Comparison of ENCODE assay signal across 16 cellular contexts in the genomic region with DNA sequence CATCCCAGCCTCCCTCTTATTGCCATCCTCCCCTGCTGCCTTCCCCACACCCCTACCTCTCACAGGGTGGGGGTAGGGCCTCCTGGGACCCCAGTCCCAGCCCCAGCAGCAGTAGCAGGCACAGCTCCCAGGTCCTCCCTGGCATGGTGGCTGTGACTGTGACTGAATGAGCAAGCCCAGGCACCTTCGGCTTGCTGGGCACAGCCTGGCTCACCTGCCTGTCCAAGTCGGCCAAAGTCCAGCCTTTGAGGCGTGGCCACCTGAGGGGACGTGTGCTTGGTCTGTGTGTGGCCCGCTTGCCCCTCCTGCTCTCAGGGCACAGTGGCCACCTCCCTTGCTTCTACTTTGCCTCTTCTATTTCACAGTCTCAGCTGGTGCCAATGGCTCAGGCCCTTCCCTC. TPM values are rescaled to one million over a fixed set of nuclear protein-coding genes. Genes with fewer than 3 reads are reported as not detected.
DNase-seq lines count a peak whose midpoint lies in the region; ATAC-seq, FAIRE-seq and TF ChIP-seq lines count a peak whose summit lies in the region.
"Had no signal": no experiment of that assay in that cellular context is flagged by ENCODE, and none has a peak within 500 bp of the region (broad histone marks: within the 10 kb centered on the region; RNA-seq: fewer than 3 reads in every experiment).

A gene with protein sequence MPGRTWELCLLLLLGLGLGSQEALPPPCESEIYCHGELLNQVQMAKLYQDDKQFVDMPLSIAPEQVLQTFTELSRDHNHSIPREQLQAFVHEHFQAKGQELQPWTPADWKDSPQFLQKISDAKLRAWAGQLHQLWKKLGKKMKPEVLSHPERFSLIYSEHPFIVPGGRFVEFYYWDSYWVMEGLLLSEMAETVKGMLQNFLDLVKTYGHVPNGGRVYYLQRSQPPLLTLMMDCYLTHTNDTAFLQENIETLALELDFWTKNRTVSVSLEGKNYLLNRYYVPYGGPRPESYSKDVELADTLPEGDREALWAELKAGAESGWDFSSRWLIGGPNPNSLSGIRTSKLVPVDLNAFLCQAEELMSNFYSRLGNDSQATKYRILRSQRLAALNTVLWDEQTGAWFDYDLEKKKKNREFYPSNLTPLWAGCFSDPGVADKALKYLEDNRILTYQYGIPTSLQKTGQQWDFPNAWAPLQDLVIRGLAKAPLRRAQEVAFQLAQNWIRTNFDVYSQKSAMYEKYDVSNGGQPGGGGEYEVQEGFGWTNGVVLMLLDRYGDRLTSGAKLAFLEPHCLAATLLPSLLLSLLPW (minus strand): TSS at position 168 of the 400 bp plus-strand sequence. CDS start 23 bp downstream, at position 145.

- H3K9me3 ChIP-seq in H1 (ENCODE audit: insufficient read depth in 2 of 2, low read depth in 1 of 2, low read length in 1 of 2) (peaks cover 9 to 12% of the 10 kb centered on the region in 2 experiments), mucosa of rectum (ENCODE audit: control insufficient read depth in 2 of 2, low read length in 2 of 2) (no peaks in the 10 kb centered on the region), upper lobe of right lung (no peaks in the 10 kb centered on the region)

- no peak within 1 kb of the TSS for H2AK5ac ChIP-seq in H1 (ENCODE audit: low read depth, low read length)

- CTCF ChIA-PET in H1 (lab: Charles Lee; ENCODE audit: partially characterized antibody), result interaction anchor here (0.6 to 4.0 kb wide), 20 partner anchors 8 to 215 kb away, joined by 3 to 23 read pairs (median 3); a partner anchor contains a TSS

- peak within 1 kb of the TSS; percentile 39 for H4K91ac ChIP-seq in H1 (replicated peaks; ENCODE audit: insufficient read length, low read length)

- H3K79me1 ChIP-seq in H1 (ENCODE audit: low read depth, low read length), result no peaks in the 10 kb centered on the region

- H3K79me2 ChIP-seq in H1 (ENCODE audit: control insufficient read depth in 1 of 2, insufficient read depth in 2 of 2, low read length in 2 of 2), result no peaks in the 10 kb centered on the region

- H3K36me3 Mint-ChIP-seq in activated naive CD8-positive, alpha-beta T cell treated with anti-CD3 and anti-CD28 coated beads, Interleukin-2, amount 10 ng/mL, durations not matched to agents 7 days and 5 days, result no peaks in the 10 kb centered on the region
- no peaks in the 10 kb centered on the region for H3K36me3 Mint-ChIP-seq in activated naive CD8-positive, alpha-beta T cell treated with anti-CD3 and anti-CD28 coated beads for 36 hours
- H3K36me3 Mint-ChIP-seq: immature natural killer cell had no signal

- H2AFZ ChIP-seq in H1 (ENCODE audit: low read length), result peak within 1 kb of the TSS; percentile 92

- FAIRE-seq in H1 (lab: Jason Lieb, UNC), result no peak

- intact Hi-C loops in upper lobe of right lung (cut with DNase I), result no loop called here

- H3K56ac ChIP-seq in H1 (replicated peaks; ENCODE audit: insufficient read length, low read depth, low read length), result no peak within 1 kb of the TSS

- no peak within 1 kb of the TSS for H3K4me3 ChIP-seq in H1 (ENCODE audit: extremely low read depth in 1 of 4, insufficient read depth in 2 of 4, low read depth in 3 of 4, low read length in 4 of 4)
- peak within 1 kb of the TSS; percentile 9 to 67 for H3K4me3 ChIP-seq in mucosa of rectum (ENCODE audit: low read length in 2 of 2)
- no peak within 1 kb of the TSS for H3K4me3 ChIP-seq in upper lobe of right lung

- H4K8ac ChIP-seq in H1 (ENCODE audit: extremely low read depth, insufficient read depth, low read length), result peak within 1 kb of the TSS; percentile 7; the same call in 1 of the 2 replicates

- 96% methylated on average over 5 of the region's 5 CpGs; no CpG with 5 or more reads in 1 of the 2 experiments for WGBS in H1 (ENCODE audit: extremely low coverage in 1 of 2, insufficient coverage in 1 of 2, insufficient read length in 1 of 2, insufficient replicate concordance in 2 of 2, low coverage in 1 of 2, low lambda C conversion rate in 2 of 2, missing lambda C conversion rate in 1 of 2), 2 experiments

- H3K27ac ChIP-seq in H1 (ENCODE audit: low read depth, low read length) (no peak within 1 kb of the TSS), mucosa of rectum (ENCODE audit: low read depth in 2 of 2, low read length in 2 of 2) (peak within 1 kb of the TSS; percentile 70 to 72), upper lobe of right lung (no peak within 1 kb of the TSS)
- H3K27ac ChIP-seq: epithelial cell of prostate had no signal

- H3K27me3 ChIP-seq in H1 (replicated peaks in 1 of 4; ENCODE audit: control insufficient read depth in 3 of 4, extremely low read depth in 1 of 4, insufficient read depth in 3 of 4, low read length in 3 of 4) (no peaks in the 10 kb centered on the region), mucosa of rectum (ENCODE audit: control insufficient read depth in 2 of 2, insufficient read depth in 2 of 2, low read length in 2 of 2) (peaks cover 0 to 2% of the 10 kb centered on the region in 2 donors), upper lobe of right lung (no peaks in the 10 kb centered on the region)

- no peak for ATAC-seq in activated naive CD8-positive, alpha-beta T cell treated with anti-CD3 and anti-CD28 coated beads, Interleukin-2, amount 10 ng/mL, durations not matched to agents 7 days and 5 days (ENCODE audit: low read depth)
- ATAC-seq in upper lobe of right lung, result peak; percentile 62
- no peak for ATAC-seq in HG02840 (IDR thresholded peaks at IDR 0.05; ENCODE audit: low FRiP score, unreplicated experiment)
- ATAC-seq in HG02678 (IDR thresholded peaks at IDR 0.05; ENCODE audit: unreplicated experiment), result no peak

- H3K23me2 ChIP-seq in H1 (ENCODE audit: low read depth, low read length), result no peaks in the 10 kb centered on the region

- H3K18ac ChIP-seq in H1 (ENCODE audit: extremely low read depth, low read length), result peak within 1 kb of the TSS; percentile 32

- H3K9ac ChIP-seq in H1 (replicated peaks in 1 of 4; ENCODE audit: extremely low read depth in 1 of 4, low read depth in 3 of 4, low read length in 3 of 4) (no peak within 1 kb of the TSS), mucosa of rectum (ENCODE audit: low read depth in 1 of 2, low read length in 2 of 2) (peak within 1 kb of the TSS in 1 of 2 donors; percentile 52)

- no peak within 1 kb of the TSS for H3K27ac Mint-ChIP-seq in activated naive CD8-positive, alpha-beta T cell treated with anti-CD3 and anti-CD28 coated beads, Interleukin-2, amount 10 ng/mL, durations not matched to agents 7 days and 5 days
- H3K27ac Mint-ChIP-seq in activated naive CD8-positive, alpha-beta T cell treated with anti-CD3 and anti-CD28 coated beads for 36 hours, result no peak within 1 kb of the TSS
- H3K27ac Mint-ChIP-seq: CD4-positive, alpha-beta T cell; immature natural killer cell had no signal

- no peak for TF ChIP-seq EP300 in H1 (IDR thresholded peaks at IDR 0.05; ENCODE audit: borderline replicate concordance in 1 of 2, low read depth in 2 of 2, low read length in 2 of 2)

- peak; percentile 10 for DNase-seq in activated naive CD8-positive, alpha-beta T cell treated with anti-CD3 and anti-CD28 coated beads, Interleukin-2, amount 10 ng/mL, durations not matched to agents 7 days and 5 days
- no peak for DNase-seq in activated naive CD8-positive, alpha-beta T cell treated with anti-CD3 and anti-CD28 coated beads for 36 hours
- DNase-seq in H1 (ENCODE audit: low read depth in 1 of 2, low spot score in 2 of 2) (no peak), upper lobe of right lung (peak; percentile 43), amniotic stem cell (lab: John Stamatoyannopoulos, UW) (no peak)
- DNase-seq: activated CD4-positive, alpha-beta T cell treated with anti-CD3 and anti-CD28 coated beads, Interleukin-2, amount 50 U/mL, for 48 hours; CD4-positive, alpha-beta T cell; immature natural killer cell; NCI-H1694 treated with DMSO at 0.1 percent for 48 hours had no signal

- H3K23ac ChIP-seq in H1 (ENCODE audit: insufficient read length), result no peak within 1 kb of the TSS

- peak within 1 kb of the TSS; percentile 75; the same call in 1 of the 2 replicates for H2BK12ac ChIP-seq in H1 (ENCODE audit: low read depth, low read length)

- peak within 1 kb of the TSS in 1 of 2 experiments; percentile 3; a peak in 1 of 4 replicates for H3K4me2 ChIP-seq in H1 (ENCODE audit: insufficient read depth in 1 of 2, low read depth in 2 of 2, low read length in 2 of 2)

- H3K4me1 ChIP-seq in H1 (replicated peaks in 1 of 4; ENCODE audit: control insufficient read depth in 3 of 4, insufficient read depth in 4 of 4, low read length in 3 of 4), result peaks cover 0 to 3% (median under 1%) of the 10 kb centered on the region in 4 experiments; a peak in 2 of 7 replicates
- peaks cover 3 to 12% of the 10 kb centered on the region in 2 donors for H3K4me1 ChIP-seq in mucosa of rectum (ENCODE audit: control insufficient read depth in 2 of 2, insufficient read depth in 2 of 2, low read length in 2 of 2)
- H3K4me1 ChIP-seq in upper lobe of right lung, result no peaks in the 10 kb centered on the region

- no peak for TF ChIP-seq RAD21 in H1 (IDR thresholded peaks at IDR 0.05 in 1 of 2, conservative IDR thresholded peaks at IDR 0.05 in 1 of 2; ENCODE audit: low read depth in 2 of 2, low read length in 2 of 2)

- H4K5ac ChIP-seq in H1 (ENCODE audit: insufficient read length, low read depth, low read length), result no peak within 1 kb of the TSS

- TF ChIP-seq POLR2A in H1 (IDR thresholded peaks at IDR 0.05; ENCODE audit: control extremely low read depth in 1 of 2, low read depth in 2 of 2, low read length in 2 of 2), result no peak

- no peak within 1 kb of the TSS for H3K4ac ChIP-seq in H1 (replicated peaks; ENCODE audit: insufficient read length, low read depth, low read length)

- no peak within 1 kb of the TSS for H3K4me3 Mint-ChIP-seq in activated naive CD8-positive, alpha-beta T cell treated with anti-CD3 and anti-CD28 coated beads, Interleukin-2, amount 10 ng/mL, durations not matched to agents 7 days and 5 days
- H3K4me3 Mint-ChIP-seq in activated naive CD8-positive, alpha-beta T cell treated with anti-CD3 and anti-CD28 coated beads for 36 hours, result no peak within 1 kb of the TSS
- H3K4me3 Mint-ChIP-seq: CD4-positive, alpha-beta T cell; immature natural killer cell had no signal

- H3K36me3 ChIP-seq in H1 (ENCODE audit: control insufficient read depth in 2 of 4, insufficient read depth in 4 of 4, low read length in 3 of 4), result no peaks in the 10 kb centered on the region
- no peaks in the 10 kb centered on the region for H3K36me3 ChIP-seq in mucosa of rectum (ENCODE audit: control insufficient read depth in 2 of 2, insufficient read depth in 2 of 2, low read length in 2 of 2)
- H3K36me3 ChIP-seq in upper lobe of right lung, result no peaks in the 10 kb centered on the region

- 0 out of 2 replicates have a peak within 1 kb of the TSS, but pooled peaks have one; percentile 32 for H2BK20ac ChIP-seq in H1 (ENCODE audit: low read length)

- H3K4me1 Mint-ChIP-seq in activated naive CD8-positive, alpha-beta T cell treated with anti-CD3 and anti-CD28 coated beads, Interleukin-2, amount 10 ng/mL, durations not matched to agents 7 days and 5 days, result no peaks in the 10 kb centered on the region
- no peaks in the 10 kb centered on the region for H3K4me1 Mint-ChIP-seq in activated naive CD8-positive, alpha-beta T cell treated with anti-CD3 and anti-CD28 coated beads for 36 hours
- H3K4me1 Mint-ChIP-seq: immature natural killer cell had no signal

- no peaks in the 10 kb centered on the region for H3K9me3 Mint-ChIP-seq in activated naive CD8-positive, alpha-beta T cell treated with anti-CD3 and anti-CD28 coated beads, Interleukin-2, amount 10 ng/mL, durations not matched to agents 7 days and 5 days
- H3K9me3 Mint-ChIP-seq in activated naive CD8-positive, alpha-beta T cell treated with anti-CD3 and anti-CD28 coated beads for 36 hours, result peaks cover 2% of the 10 kb centered on the region
- H3K9me3 Mint-ChIP-seq: CD4-positive, alpha-beta T cell; immature natural killer cell had no signal

- H3K27me3 Mint-ChIP-seq in activated naive CD8-positive, alpha-beta T cell treated with anti-CD3 and anti-CD28 coated beads, Interleukin-2, amount 10 ng/mL, durations not matched to agents 7 days and 5 days, result peaks cover 29% of the 10 kb centered on the region
- no peaks in the 10 kb centered on the region for H3K27me3 Mint-ChIP-seq in activated naive CD8-positive, alpha-beta T cell treated with anti-CD3 and anti-CD28 coated beads for 36 hours
- H3K27me3 Mint-ChIP-seq: CD4-positive, alpha-beta T cell had no signal

- H3K14ac ChIP-seq in H1 (ENCODE audit: insufficient read length), result no peak within 1 kb of the TSS

- H2BK5ac ChIP-seq in H1 (ENCODE audit: low read depth, low read length), result peak within 1 kb of the TSS; percentile 81; the same call in 1 of the 2 replicates

- no peak within 1 kb of the TSS for H2BK120ac ChIP-seq in H1 (replicated peaks; ENCODE audit: low read depth, low read length)

- TF ChIP-seq CTCF in H1 (IDR thresholded peaks at IDR 0.05; ENCODE audit: control extremely low read depth in 1 of 3, insufficient read depth in 1 of 3, low read depth in 1 of 3, low read length in 3 of 3) (no peak), upper lobe of right lung (IDR thresholded peaks at IDR 0.05) (no peak)

- no peaks in the 10 kb centered on the region for H4K20me1 ChIP-seq in H1 (replicated peaks in 1 of 2; ENCODE audit: control insufficient read depth in 1 of 2, insufficient read depth in 2 of 2, low read length in 2 of 2)

- POLR2A ChIA-PET in activated naive CD8-positive, alpha-beta T cell treated with anti-CD3 and anti-CD28 coated beads, Interleukin-2, amount 10 ng/mL, durations not matched to agents 7 days and 5 days (lab: Charles Lee), result no interaction called here
- POLR2A ChIA-PET in H1 (lab: Charles Lee; ENCODE audit: partially characterized antibody), result interaction anchor here (1.0 to 2.2 kb wide), 4 partner anchors 19 to 113 kb away, joined by 3 to 6 read pairs (median 4); no protein-coding TSS in a partner anchor

- H2BK15ac ChIP-seq in H1 (ENCODE audit: low read length), result peak within 1 kb of the TSS; percentile 75; the same call in 1 of the 2 replicates

RNA-seq across cellular contexts. Expression of the gene that starts here (rescaled TPM):
- not detected for total RNA-seq in activated naive CD8-positive, alpha-beta T cell treated with anti-CD3 and anti-CD28 coated beads, Interleukin-2, amount 10 ng/mL, durations not matched to agents 7 days and 5 days
- not detected for total RNA-seq in activated naive CD8-positive, alpha-beta T cell treated with anti-CD3 and anti-CD28 coated beads for 36 hours
- total RNA-seq in H1 (2021; fragmentation: NEBNext Ultra II Directional; extraction: Animal tissue kit (Norgen Biotek cat#: 25700)), result not detected in 2 replicates
- polyA plus RNA-seq in H1 (2011; rRNA removed), result 0.03 TPM in 1 of 2 replicates, not detected in the other
- not detected for polyA plus RNA-seq in H1 (2011; cell fraction: cytosol; rRNA removed)
- polyA plus RNA-seq in H1 (2011; cell fraction: nucleus; rRNA removed), result 0.20 TPM
- polyA plus RNA-seq in H1 (2012, experiment 1 of 2), result 0.16 to 0.46 TPM (median 0.27 TPM) in 4 replicates
- 0.45 TPM for polyA plus RNA-seq in H1 (2012, experiment 2 of 2)
- polyA plus RNA-seq in H1 (2013, experiment 1 of 2), result not detected
- polyA plus RNA-seq in H1 (2013, experiment 2 of 2), result not detected
- polyA minus RNA-seq in H1 (2011; rRNA and poly(A)+ RNA removed), result not detected in 2 replicates
- not detected for polyA minus RNA-seq in H1 (2011; cell fraction: cytosol; rRNA and poly(A)+ RNA removed)
- polyA minus RNA-seq in H1 (2011; cell fraction: nucleus; rRNA and poly(A)+ RNA removed), result not detected
- total RNA-seq in upper lobe of right lung, result 0.46 TPM
- total RNA-seq: CD4-positive, alpha-beta T cell; glomerular endothelial cell; pulmonary artery endothelial cell; temporal lobe had no signal
- polyA plus RNA-seq: immature natural killer cell had no signal

Comparison
In these comparisons a context has a peak if more than half of its experiments do, and no peak if none do; other contexts are left out.
1. Peak in DNase-seq in activated naive CD8-positive, alpha-beta T cell treated with anti-CD3 and anti-CD28 coated beads, Interleukin-2, amount 10 ng/mL, durations not matched to agents 7 days and 5 days; RNA of the gene not detected or under 1 TPM.
2. Peak in DNase-seq and ATAC-seq in upper lobe of right lung; RNA of the gene not detected or under 1 TPM.
3. H3K27ac ChIP-seq: peak in mucosa of rectum (2 of 2); none in H1 (single experiment) and upper lobe of right lung (single experiment).
4. H3K4me3 ChIP-seq: peak in mucosa of rectum (2 of 2); none in H1 (0 of 4) and upper lobe of right lung (single experiment).